Comparison of ENCODE assay signal across 19 cellular contexts in genomic region chr12:65618574-65618973, GRCh38.
A peak's percentile ranks its signal among the peaks of the same experiment; 100 is the strongest.
DNase-seq lines count a peak whose midpoint lies in the region; ATAC-seq lines count a peak whose summit lies in the region.
"Had no signal": no experiment of that assay in that cellular context is flagged by ENCODE, and none has a peak within 500 bp of the region (broad histone marks: within the 10 kb centered on the region; RNA-seq: fewer than 3 reads in every experiment).

No MANE protein-coding gene starts in this region.

- H3K4me1 Mint-ChIP-seq in stimulated activated naive CD8-positive, alpha-beta T cell treated with anti-CD3 and anti-CD28 coated beads, Interleukin-15, Interleukin-2, amounts not matched to agents 100 ng/mL and 50 ng/mL, for 24 hours (ENCODE audit: low read depth): peaks cover 5% of the 10 kb centered on the region
- H3K4me1 Mint-ChIP-seq in stimulated activated naive CD8-positive, alpha-beta T cell treated with anti-CD3 and anti-CD28 coated beads, Interleukin-15, amount 100 ng/mL, for 72 hours: peaks cover 6% of the 10 kb centered on the region
- peaks cover 6% of the 10 kb centered on the region for H3K4me1 Mint-ChIP-seq in activated naive CD8-positive, alpha-beta T cell treated with anti-CD3 and anti-CD28 coated beads for 36 hours
- H3K4me1 Mint-ChIP-seq: B cell had no signal

- H2AFZ ChIP-seq in mesenchymal stem cell (ENCODE audit: low read depth, low read length): no peak overlapping the region
- H2AFZ ChIP-seq: PC-9 had no signal

- peaks cover 24% of the 10 kb centered on the region for H3K27me3 Mint-ChIP-seq in stimulated activated naive CD8-positive, alpha-beta T cell treated with anti-CD3 and anti-CD28 coated beads, Interleukin-15, Interleukin-2, amounts not matched to agents 100 ng/mL and 50 ng/mL, for 24 hours
- H3K27me3 Mint-ChIP-seq in stimulated activated naive CD8-positive, alpha-beta T cell treated with anti-CD3 and anti-CD28 coated beads, Interleukin-15, amount 100 ng/mL, for 72 hours: peaks cover 40% of the 10 kb centered on the region
- peaks cover 40% of the 10 kb centered on the region for H3K27me3 Mint-ChIP-seq in activated naive CD8-positive, alpha-beta T cell treated with anti-CD3 and anti-CD28 coated beads for 36 hours
- H3K27me3 Mint-ChIP-seq: B cell had no signal

- peaks cover 2% of the 10 kb centered on the region for H3K4me1 ChIP-seq in mesenchymal stem cell (ENCODE audit: control insufficient read depth, insufficient read depth, low read depth, low read length)

- H2BK5ac ChIP-seq in mesenchymal stem cell (ENCODE audit: low read depth, low read length, poor library complexity, severe bottlenecking): no peak overlapping the region

- no peak overlapping the region for H3K18ac ChIP-seq in mesenchymal stem cell (ENCODE audit: low read depth in 1 of 2, low read length in 2 of 2)

- peak overlapping the region; percentile 50 for H3K27ac ChIP-seq in mesenchymal stem cell (ENCODE audit: low read length, poor library complexity, severe bottlenecking)
- H3K27ac ChIP-seq: PC-9 had no signal

- no peaks in the 10 kb centered on the region for H3K36me3 Mint-ChIP-seq in stimulated activated naive CD8-positive, alpha-beta T cell treated with anti-CD3 and anti-CD28 coated beads, Interleukin-15, Interleukin-2, amounts not matched to agents 100 ng/mL and 50 ng/mL, for 24 hours (ENCODE audit: low read depth)
- peaks cover 2% of the 10 kb centered on the region for H3K36me3 Mint-ChIP-seq in activated naive CD8-positive, alpha-beta T cell treated with anti-CD3 and anti-CD28 coated beads for 36 hours
- H3K36me3 Mint-ChIP-seq: CD8-positive, alpha-beta T cell had no signal

- no peaks in the 10 kb centered on the region for H3K79me1 ChIP-seq in mesenchymal stem cell (replicated peaks; ENCODE audit: low read length, poor library complexity, severe bottlenecking)

- H3K27ac Mint-ChIP-seq in stimulated activated naive CD8-positive, alpha-beta T cell treated with anti-CD3 and anti-CD28 coated beads, Interleukin-15, Interleukin-2, amounts not matched to agents 100 ng/mL and 50 ng/mL, for 24 hours: peak overlapping the region; percentile 56
- H3K27ac Mint-ChIP-seq in stimulated activated naive CD8-positive, alpha-beta T cell treated with anti-CD3 and anti-CD28 coated beads, Interleukin-15, amount 100 ng/mL, for 72 hours: no peak overlapping the region
- peak overlapping the region; percentile 50 for H3K27ac Mint-ChIP-seq in activated naive CD8-positive, alpha-beta T cell treated with anti-CD3 and anti-CD28 coated beads for 36 hours
- H3K27ac Mint-ChIP-seq: B cell; CD8-positive, alpha-beta T cell had no signal

- H2AK5ac ChIP-seq in mesenchymal stem cell (ENCODE audit: low read length, severe bottlenecking): peak overlapping the region; percentile 81

- no peak overlapping the region for H3K4me3 ChIP-seq in mesenchymal stem cell (ENCODE audit: insufficient read depth in 1 of 2, low read depth in 1 of 2, low read length in 2 of 2)
- H3K4me3 ChIP-seq: PC-9 had no signal

- H3K9ac ChIP-seq in mesenchymal stem cell (ENCODE audit: low read length): no peak overlapping the region

- peaks cover 0 to 1% of the 10 kb centered on the region in 2 experiments for H3K36me3 ChIP-seq in mesenchymal stem cell (ENCODE audit: control insufficient read depth in 1 of 2, insufficient read depth in 2 of 2, low read depth in 1 of 2, low read length in 2 of 2)

- no peak overlapping the region for H2BK15ac ChIP-seq in mesenchymal stem cell (ENCODE audit: low read depth, poor library complexity, severe bottlenecking)

- no peak overlapping the region for H4K8ac ChIP-seq in mesenchymal stem cell (ENCODE audit: low read length)

- no peak overlapping the region for H3K4ac ChIP-seq in mesenchymal stem cell (ENCODE audit: low read depth in 1 of 2, low read length in 2 of 2)

- WGBS in mesenchymal stem cell: no CpG with 5 or more reads among the region's 2 CpGs

- ATAC-seq in stimulated activated naive CD8-positive, alpha-beta T cell treated with anti-CD3 and anti-CD28 coated beads, Interleukin-15, amount 100 ng/mL, for 72 hours: no peak
- ATAC-seq: CD8-positive, alpha-beta T cell; HepG2; Right ventricle myocardium inferior had no signal

- no peak overlapping the region for H3K4me3 Mint-ChIP-seq in stimulated activated naive CD8-positive, alpha-beta T cell treated with anti-CD3 and anti-CD28 coated beads, Interleukin-15, Interleukin-2, amounts not matched to agents 100 ng/mL and 50 ng/mL, for 24 hours
- no peak overlapping the region for H3K4me3 Mint-ChIP-seq in stimulated activated naive CD8-positive, alpha-beta T cell treated with anti-CD3 and anti-CD28 coated beads, Interleukin-15, amount 100 ng/mL, for 72 hours
- no peak overlapping the region for H3K4me3 Mint-ChIP-seq in activated naive CD8-positive, alpha-beta T cell treated with anti-CD3 and anti-CD28 coated beads for 36 hours
- H3K4me3 Mint-ChIP-seq: B cell; CD8-positive, alpha-beta T cell had no signal

- DNase-seq in stimulated activated naive CD8-positive, alpha-beta T cell treated with anti-CD3 and anti-CD28 coated beads, Interleukin-15, amount 100 ng/mL, for 72 hours: no peak
- no peak for DNase-seq in activated naive CD8-positive, alpha-beta T cell treated with anti-CD3 and anti-CD28 coated beads for 36 hours
- no peak for DNase-seq in mesenchymal stem cell
- DNase-seq in superior temporal gyrus (ENCODE audit: extremely low spot score): no peak
- no peak for DNase-seq in NCI-H128 (lab: John Stamatoyannopoulos, UW; ENCODE audit: unreplicated experiment)
- no peak for DNase-seq in C1 segment of cervical spinal cord (lab: John Stamatoyannopoulos, UW)
- DNase-seq: CD8-positive, alpha-beta T cell; DMS79 treated with DMSO at 0.1 percent for 48 hours; GF-D8; Karpas-422; NCI-H1105 treated with DMSO at 0.1 percent for 48 hours; NCI-H187 treated with DMSO at 0.1 percent for 48 hours; NCI-H2171; NCI-H774 had no signal

- H3K4me2 ChIP-seq in mesenchymal stem cell (ENCODE audit: low read length, poor library complexity, severe bottlenecking): no peak overlapping the region
- H3K4me2 ChIP-seq: PC-9 had no signal

- no peak overlapping the region for H3K14ac ChIP-seq in mesenchymal stem cell (ENCODE audit: low read length in 2 of 2)

- H2BK120ac ChIP-seq in mesenchymal stem cell (ENCODE audit: low read depth, low read length): no peak overlapping the region

- no peaks in the 10 kb centered on the region for H3K9me3 Mint-ChIP-seq in stimulated activated naive CD8-positive, alpha-beta T cell treated with anti-CD3 and anti-CD28 coated beads, Interleukin-15, Interleukin-2, amounts not matched to agents 100 ng/mL and 50 ng/mL, for 24 hours
- no peaks in the 10 kb centered on the region for H3K9me3 Mint-ChIP-seq in stimulated activated naive CD8-positive, alpha-beta T cell treated with anti-CD3 and anti-CD28 coated beads, Interleukin-15, amount 100 ng/mL, for 72 hours
- H3K9me3 Mint-ChIP-seq in activated naive CD8-positive, alpha-beta T cell treated with anti-CD3 and anti-CD28 coated beads for 36 hours: peaks cover 5% of the 10 kb centered on the region
- H3K9me3 Mint-ChIP-seq: CD8-positive, alpha-beta T cell had no signal

- no peaks in the 10 kb centered on the region for H3K9me3 ChIP-seq in mesenchymal stem cell (ENCODE audit: control insufficient read depth, low read length)

- H3K23ac ChIP-seq in mesenchymal stem cell (ENCODE audit: low read length in 2 of 2): no peak overlapping the region

- no peak overlapping the region for H2BK12ac ChIP-seq in mesenchymal stem cell (ENCODE audit: low read length in 2 of 2)

- H4K91ac ChIP-seq in mesenchymal stem cell (ENCODE audit: low read length): no peak overlapping the region

- H3K27me3 ChIP-seq in mesenchymal stem cell (ENCODE audit: control insufficient read depth in 1 of 2, insufficient read depth in 1 of 2, low read length in 2 of 2): no peaks in the 10 kb centered on the region

Comparison
In these comparisons a context has a peak if more than half of its experiments do, and no peak if none do; other contexts are left out.
1. H3K27ac Mint-ChIP-seq: peak in stimulated activated naive CD8-positive, alpha-beta T cell treated with anti-CD3 and anti-CD28 coated beads, Interleukin-15, Interleukin-2, amounts not matched to agents 100 ng/mL and 50 ng/mL, for 24 hours (single experiment) and activated naive CD8-positive, alpha-beta T cell treated with anti-CD3 and anti-CD28 coated beads for 36 hours (single experiment); none in stimulated activated naive CD8-positive, alpha-beta T cell treated with anti-CD3 and anti-CD28 coated beads, Interleukin-15, amount 100 ng/mL, for 72 hours (0 of 2).